ENCODE assay signal across 8 cellular contexts in the genomic region with DNA sequence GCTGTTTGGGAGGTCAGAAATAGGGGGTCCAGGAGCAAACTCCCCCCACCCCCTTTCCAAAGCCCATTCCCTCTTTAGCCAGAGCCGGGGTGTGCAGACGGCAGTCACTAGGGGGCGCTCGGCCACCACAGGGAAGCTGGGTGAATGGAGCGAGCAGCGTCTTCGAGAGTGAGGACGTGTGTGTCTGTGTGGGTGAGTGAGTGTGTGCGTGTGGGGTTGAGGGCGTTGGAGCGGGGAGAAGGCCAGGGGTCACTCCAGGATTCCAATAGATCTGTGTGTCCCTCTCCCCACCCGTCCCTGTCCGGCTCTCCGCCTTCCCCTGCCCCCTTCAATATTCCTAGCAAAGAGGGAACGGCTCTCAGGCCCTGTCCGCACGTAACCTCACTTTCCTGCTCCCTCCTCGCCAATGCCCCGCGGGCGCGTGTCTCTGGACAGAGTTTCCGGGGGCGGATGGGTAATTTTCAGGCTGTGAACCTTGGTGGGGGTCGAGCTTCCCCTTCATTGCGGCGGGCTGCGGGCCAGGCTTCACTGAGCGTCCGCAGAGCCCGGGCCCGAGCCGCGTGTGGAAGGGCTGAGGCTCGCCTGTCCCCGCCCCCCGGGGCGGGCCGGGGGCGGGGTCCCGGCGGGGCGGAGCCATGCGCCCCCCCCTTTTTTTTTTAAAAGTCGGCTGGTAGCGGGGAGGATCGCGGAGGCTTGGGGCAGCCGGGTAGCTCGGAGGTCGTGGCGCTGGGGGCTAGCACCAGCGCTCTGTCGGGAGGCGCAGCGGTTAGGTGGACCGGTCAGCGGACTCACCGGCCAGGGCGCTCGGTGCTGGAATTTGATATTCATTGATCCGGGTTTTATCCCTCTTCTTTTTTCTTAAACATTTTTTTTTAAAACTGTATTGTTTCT. TPM values are rescaled to one million over a fixed set of nuclear protein-coding genes. Genes with fewer than 3 reads are reported as not detected.
DNase-seq lines count a peak whose midpoint lies in the region; ATAC-seq and TF ChIP-seq lines count a peak whose summit lies in the region.

A gene (plus strand): TSS at position 686 of the 891 bp plus-strand sequence.

- H3K4me1 Mint-ChIP-seq in brain = peaks cover 41% of the 10 kb centered on the region

- H3K4me3 Mint-ChIP-seq in brain = peak within 1 kb of the TSS; percentile 98 to 100 (median 99)

- peaks cover 25% of the 10 kb centered on the region for H3K27me3 Mint-ChIP-seq in brain

- peaks cover 25% of the 10 kb centered on the region for H3K4me1 ChIP-seq in iPS-15b (ENCODE audit: control insufficient read depth, insufficient read depth, low read length)
- H3K4me1 ChIP-seq in skeletal muscle satellite cell (ENCODE audit: control insufficient read depth, insufficient read depth, low read length) = peaks cover 35% of the 10 kb centered on the region

- peaks cover 0 to 10% (median 8%) of the 10 kb centered on the region in 5 experiments for H3K9me3 Mint-ChIP-seq in brain

- H3K27ac Mint-ChIP-seq in brain = peak within 1 kb of the TSS; percentile 98 to 99 (median 98)

- peaks cover 33% of the 10 kb centered on the region for H3K36me3 Mint-ChIP-seq in brain

- H3K9me3 ChIP-seq in iPS-15b (ENCODE audit: control insufficient read depth, insufficient read depth, low read length) (no peaks in the 10 kb centered on the region), skeletal muscle satellite cell (replicated peaks; ENCODE audit: low read length) (no peaks in the 10 kb centered on the region)

- H3K4me3 ChIP-seq in iPS-15b (ENCODE audit: low read depth, low read length) (peak within 1 kb of the TSS; percentile 71), skeletal muscle satellite cell (ENCODE audit: low read length) (peak within 1 kb of the TSS; percentile 93)

- ATAC-seq in GM18511 (IDR thresholded peaks at IDR 0.05; ENCODE audit: unreplicated experiment) (peak; percentile 60), HG03045 (IDR thresholded peaks at IDR 0.05; ENCODE audit: unreplicated experiment) (peak; percentile 49)

- peak; percentile 32 for DNase-seq in NCI-H2107 treated with DMSO at 0.1 percent for 48 hours (lab: John Stamatoyannopoulos, UW; ENCODE audit: unreplicated experiment)
- peak; percentile 88 for DNase-seq in UCSD-AML1 (lab: John Stamatoyannopoulos, UW; ENCODE audit: unreplicated experiment)

- no peaks in the 10 kb centered on the region for H3K36me3 ChIP-seq in iPS-15b (ENCODE audit: control insufficient read depth, insufficient read depth, low read length)
- H3K36me3 ChIP-seq in skeletal muscle satellite cell (ENCODE audit: insufficient read depth, low read length) = no peaks in the 10 kb centered on the region

- H3K27me3 ChIP-seq in iPS-15b (ENCODE audit: control insufficient read depth, insufficient read depth, low read length) (peaks cover 11% of the 10 kb centered on the region), skeletal muscle satellite cell (ENCODE audit: control insufficient read depth, insufficient read depth, low read length) (peaks cover 6% of the 10 kb centered on the region)

- peak; percentile 97 for TF ChIP-seq CTCF in 22Rv1 (IDR thresholded peaks at IDR 0.05)
- TF ChIP-seq CTCF in brain (conservative IDR thresholded peaks at IDR 0.05) = peak; percentile 99

- H3K4me2 ChIP-seq in skeletal muscle satellite cell (ENCODE audit: low read length) = peak within 1 kb of the TSS; percentile 97

- H3K9ac ChIP-seq in iPS-15b (ENCODE audit: low read depth, low read length) (peak within 1 kb of the TSS; percentile 70), skeletal muscle satellite cell (ENCODE audit: low read depth, low read length) (peak within 1 kb of the TSS; percentile 87)

- peak within 1 kb of the TSS; percentile 96 for H3K27ac ChIP-seq in 22Rv1

RNA-seq across cellular contexts. Expression of the gene that starts here (rescaled TPM):
- 99.2 TPM for polyA plus RNA-seq in brain (ENCODE audit: insufficient read depth, low read depth, low replicate concordance)
- 135 and 169 TPM in 2 replicates for total RNA-seq in skeletal muscle satellite cell (2012; rRNA removed)

Comparison
In these comparisons a context has a peak if more than half of its experiments do, and no peak if none do; other contexts are left out.
1. Peak in every context shown above with its lines: DNase-seq, ATAC-seq, H3K4me3 ChIP-seq and H3K27ac ChIP-seq.